Comparison of ENCODE assay signal across 8 cellular contexts in the genomic region with DNA sequence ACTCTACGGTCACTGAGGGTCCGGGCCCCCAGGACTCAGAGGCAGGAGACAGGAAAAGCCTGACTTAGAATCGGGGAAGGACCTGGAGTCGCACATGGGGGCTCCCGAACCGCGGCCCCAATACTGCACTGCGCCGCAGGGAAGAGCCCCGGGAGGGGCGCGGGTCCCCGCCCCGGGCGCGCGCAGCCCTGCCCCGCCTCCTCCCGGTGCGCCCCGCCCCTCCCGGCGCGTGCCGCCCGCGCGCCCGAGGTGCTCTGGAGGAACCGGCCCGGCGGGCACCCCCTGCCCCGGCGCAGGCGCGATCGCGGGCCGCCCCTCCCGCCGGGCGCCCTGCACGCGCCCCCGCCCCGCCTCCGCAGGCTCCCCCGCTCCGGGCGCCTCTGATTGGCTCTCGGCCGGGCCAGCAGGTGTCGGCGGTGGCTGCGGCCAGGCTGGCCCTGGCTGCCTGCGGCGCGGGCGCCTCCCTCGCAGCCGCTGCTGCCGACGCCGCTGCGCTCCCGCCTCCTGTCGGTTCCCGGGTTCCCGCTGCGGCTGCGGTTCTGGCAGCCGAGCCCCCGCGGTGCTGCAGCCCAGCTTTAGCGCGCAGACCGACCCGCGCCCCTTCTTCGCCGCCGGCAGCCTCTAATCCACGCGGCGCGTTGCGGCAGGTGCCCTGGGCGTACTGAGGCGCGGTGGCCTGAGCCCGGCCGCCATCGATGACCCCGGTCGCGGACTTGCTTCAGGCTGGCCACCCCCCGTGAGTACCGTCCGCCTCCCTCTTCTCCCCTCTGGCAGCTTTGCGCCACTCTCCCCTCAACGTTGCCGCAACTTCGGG.
DNase-seq lines count a peak whose midpoint lies in the region; ATAC-seq lines count a peak whose summit lies in the region.

A gene (plus strand): TSS at position 429 of the 814 bp plus-strand sequence. CDS start 91,208 bp downstream, outside the sequence.

- no peaks in the 10 kb centered on the region for H3K36me3 ChIP-seq in iPS DF 6.9 (ENCODE audit: control insufficient read depth, insufficient read depth, low read length)
- H3K36me3 ChIP-seq in rectal smooth muscle tissue (ENCODE audit: control insufficient read depth, insufficient read depth, low read length), result no peaks in the 10 kb centered on the region

- WGBS in iPS DF 6.9 (ENCODE audit: insufficient coverage, insufficient read length), result no CpG with 5 or more reads among the region's 103 CpGs

- H3K4me1 ChIP-seq in iPS DF 6.9 (ENCODE audit: control insufficient read depth, insufficient read depth, low read length) (0 out of 2 replicates have a peak, but pooled peaks cover 2% of the 10 kb centered on the region), rectal smooth muscle tissue (ENCODE audit: control insufficient read depth, insufficient read depth, low read length) (peaks cover 2% of the 10 kb centered on the region)

- H3K27ac ChIP-seq in iPS DF 6.9 (ENCODE audit: low read length) (no peak within 1 kb of the TSS), rectal smooth muscle tissue (ENCODE audit: low read depth, low read length) (no peak within 1 kb of the TSS)

- ATAC-seq in GM18519 (IDR thresholded peaks at IDR 0.05; ENCODE audit: low FRiP score, unreplicated experiment), result peak; percentile 68
- ATAC-seq in HG02981 (IDR thresholded peaks at IDR 0.05; ENCODE audit: unreplicated experiment), result peak; percentile 75

- DNase-seq in Ammon's horn (ENCODE audit: low spot score) (peak; percentile 70), NCI-H2227 (lab: John Stamatoyannopoulos, UW; ENCODE audit: unreplicated experiment) (peak; percentile 70), amygdala (lab: John Stamatoyannopoulos, UW) (peak in 37 of 56 donors; percentile 8 to 79 (median 38)), iPS DF 6.9 (ENCODE audit: low read depth, low spot score) (no peak), foreskin melanocyte (no peak)

- no peaks in the 10 kb centered on the region for H3K9me3 ChIP-seq in iPS DF 6.9 (ENCODE audit: control insufficient read depth, insufficient read depth, low read length)

- H3K9ac ChIP-seq in rectal smooth muscle tissue (ENCODE audit: low read length), result no peak within 1 kb of the TSS

- H3K27me3 ChIP-seq in iPS DF 6.9 (ENCODE audit: control insufficient read depth, insufficient read depth, low read length) (peaks cover 21% of the 10 kb centered on the region), rectal smooth muscle tissue (ENCODE audit: control insufficient read depth, insufficient read depth, low read length) (peaks cover 15% of the 10 kb centered on the region)

- peak within 1 kb of the TSS; percentile 39; the same call in 1 of the 2 replicates for H3K4me3 ChIP-seq in iPS DF 6.9 (ENCODE audit: low read length)
- peak within 1 kb of the TSS; percentile 74 for H3K4me3 ChIP-seq in rectal smooth muscle tissue (ENCODE audit: low read length)

Comparison
In these comparisons a context has a peak if more than half of its experiments do, and no peak if none do; other contexts are left out.
1. DNase-seq: peak in Ammon's horn (single experiment), NCI-H2227 (single experiment) and amygdala (37 of 56); none in iPS DF 6.9 (single experiment) and foreskin melanocyte (single experiment).